Comparison of ENCODE assay signal across 2 cellular contexts in genomic region chr11:848988-849824, GRCh38.
TF ChIP-seq lines count a peak whose summit lies in the region.

No MANE protein-coding gene starts in this region.

TF ChIP-seq in PFSK-1, 5 proteins besides CTCF, POLR2A, EP300 and RAD21:
- TF ChIP-seq TAF1 (IDR thresholded peaks at IDR 0.05; ENCODE audit: borderline replicate concordance, insufficient read depth, low read length) = no peak
- TF ChIP-seq FOXP2 (optimal IDR thresholded peaks at IDR 0.05; ENCODE audit: borderline replicate concordance, extremely low read depth, extremely low read length, insufficient read depth) = no peak
- TF ChIP-seq POLR2AphosphoS5 (IDR thresholded peaks at IDR 0.05; ENCODE audit: low read depth, low read length) = peak; percentile 48; the same call in 1 of the 2 replicates
- TF ChIP-seq REST (IDR thresholded peaks at IDR 0.05; ENCODE audit: insufficient read depth in 1 of 2, low read depth in 2 of 2, low read length in 2 of 2) = no peak
- TF ChIP-seq SIN3A (IDR thresholded peaks at IDR 0.05; ENCODE audit: borderline replicate concordance, insufficient read depth, low read length) = no peak
TF ChIP-seq in PFSK-1: peak in this region for 1.

TF ChIP-seq in endothelial cell of umbilical vein, 7 proteins besides CTCF, POLR2A, EP300 and RAD21:
- TF ChIP-seq GATA2 (IDR thresholded peaks at IDR 0.05; ENCODE audit: insufficient read depth, insufficient read length, low read depth, low read length) (no peak), MAX (IDR thresholded peaks at IDR 0.05; ENCODE audit: insufficient read depth, insufficient read length) (no peak), POLR2AphosphoS5 (IDR thresholded peaks at IDR 0.05; ENCODE audit: insufficient read depth, low read depth, low read length) (no peak), JUN (IDR thresholded peaks at IDR 0.05; ENCODE audit: borderline replicate concordance, insufficient read depth, insufficient read length, low read depth) (no peak), MYC (IDR thresholded peaks at IDR 0.05; ENCODE audit: low read depth, low read length) (no peak), EZH2 (IDR thresholded peaks at IDR 0.05; ENCODE audit: borderline replicate concordance, low read depth, low read length, severe bottlenecking) (no peak), FOS (IDR thresholded peaks at IDR 0.05; ENCODE audit: borderline replicate concordance, insufficient read depth, low read length) (no peak)
